Comparison of ENCODE assay signal across 8 cellular contexts in the genomic region with DNA sequence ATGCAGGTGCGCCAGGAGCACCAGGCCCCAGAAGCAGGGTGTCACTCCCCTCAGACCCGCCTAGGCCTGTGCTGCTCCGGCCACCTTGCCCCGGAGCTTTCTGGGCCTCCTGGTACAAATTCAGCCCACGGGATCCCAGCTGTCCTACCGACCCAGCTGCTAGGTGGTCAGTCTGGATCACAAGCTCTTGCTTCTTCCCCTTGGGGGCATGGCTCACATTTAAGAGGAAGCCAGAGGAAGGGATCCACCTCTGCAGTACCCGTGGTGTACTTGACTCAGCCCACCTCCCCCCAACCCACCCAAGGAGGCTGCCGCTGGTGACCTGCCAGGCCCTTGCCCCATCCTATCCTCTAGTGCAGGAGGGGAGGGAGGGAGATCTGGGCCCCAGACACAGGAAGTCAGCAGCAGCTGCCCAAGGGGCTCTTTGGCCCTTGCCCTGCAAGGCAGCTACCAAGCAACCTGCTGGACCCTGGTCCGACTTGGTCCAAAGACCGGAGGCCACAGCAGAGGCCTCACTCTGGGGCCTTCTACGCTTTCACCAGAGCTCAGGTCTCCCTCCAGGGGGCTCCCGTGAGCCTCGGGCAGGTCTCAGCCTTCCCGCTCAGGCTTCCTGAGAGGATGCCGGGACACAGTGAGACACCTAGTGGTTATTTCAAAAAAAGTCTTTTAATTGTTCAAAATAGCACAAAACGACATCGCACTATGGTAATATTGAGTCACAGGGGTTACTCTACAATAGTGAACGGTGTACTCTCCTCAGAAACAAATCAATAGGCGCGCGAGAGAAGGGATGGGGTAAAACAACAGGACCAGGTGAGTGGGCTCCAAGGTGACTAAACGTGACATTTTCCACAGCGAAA. TPM values are rescaled to one million over a fixed set of nuclear protein-coding genes. Genes with fewer than 3 reads are reported as not detected.
A peak's percentile ranks its signal among the peaks of the same experiment; 100 is the strongest.
DNase-seq lines count a peak whose midpoint lies in the region; ATAC-seq, FAIRE-seq and TF ChIP-seq lines count a peak whose summit lies in the region.

No MANE protein-coding gene starts in this region.

- H3K4me1 ChIP-seq in fibroblast of lung (ENCODE audit: control insufficient read depth, extremely low read depth, insufficient read depth, low read length) (no peaks in the 10 kb centered on the region), upper lobe of left lung (peaks cover 10 to 52% (median 12%) of the 10 kb centered on the region in 4 donors)

- H3K4me3 ChIP-seq in LNCaP clone FGC (ENCODE audit: low read depth, low read length) (no peak overlapping the region), fibroblast of lung (replicated peaks in 1 of 4; ENCODE audit: control extremely low read depth in 1 of 4, insufficient read depth in 1 of 4, low read depth in 3 of 4, low read length in 4 of 4) (no peak overlapping the region), upper lobe of left lung (no peak overlapping the region)

- H3K27me3 ChIP-seq in fibroblast of lung (ENCODE audit: control insufficient read depth, insufficient read depth, low read length) (no peaks in the 10 kb centered on the region), upper lobe of left lung (no peaks in the 10 kb centered on the region)

- TF ChIP-seq POLR2A in upper lobe of left lung (IDR thresholded peaks at IDR 0.05), result no peak

- peaks cover 14% of the 10 kb centered on the region for H3K36me3 ChIP-seq in fibroblast of lung (ENCODE audit: control insufficient read depth, insufficient read depth, low read length)
- peaks cover 0 to 41% (median 26%) of the 10 kb centered on the region in 4 donors for H3K36me3 ChIP-seq in upper lobe of left lung

- no peaks in the 10 kb centered on the region for H3K9me3 Mint-ChIP-seq in activated T-helper 17 cell treated with anti-CD3 and anti-CD28 coated beads, Interleukin-2, amount 50 U/mL, for 72 hours
- peaks cover 2% of the 10 kb centered on the region for H3K9me3 Mint-ChIP-seq in neural crest cell

- H3K9ac ChIP-seq in fibroblast of lung (ENCODE audit: insufficient read depth, low read length), result no peak overlapping the region

- no peaks in the 10 kb centered on the region for H4K20me1 ChIP-seq in fibroblast of lung (ENCODE audit: control insufficient read depth, extremely low read depth, insufficient read depth, low read length)

- ATAC-seq in GM21737 (IDR thresholded peaks at IDR 0.05; ENCODE audit: unreplicated experiment), result peak; percentile 61
- peak; percentile 92 for ATAC-seq in activated T-helper 17 cell treated with anti-CD3 and anti-CD28 coated beads, Interleukin-2, amount 50 U/mL, for 72 hours (replicated peaks)
- ATAC-seq in upper lobe of left lung (ENCODE audit: low FRiP score in 2 of 2), result peak; percentile 82 to 89

- no peak for TF ChIP-seq EP300 in upper lobe of left lung (IDR thresholded peaks at IDR 0.05)

- H3K4me3 Mint-ChIP-seq in activated T-helper 17 cell treated with anti-CD3 and anti-CD28 coated beads, Interleukin-2, amount 50 U/mL, for 72 hours, result peak overlapping the region; percentile 55
- H3K4me3 Mint-ChIP-seq in neural crest cell, result peak overlapping the region; percentile 72

- H3K4me2 ChIP-seq in fibroblast of lung (ENCODE audit: extremely low read depth, insufficient read depth, low read length), result no peak overlapping the region

- DNase-seq in D341Med (ENCODE audit: low spot score) (peak; percentile 82), LNCaP clone FGC (ENCODE audit: low read depth) (no peak), RCC 7860 (ENCODE audit: low spot score) (peak; percentile 68), fibroblast of lung (ENCODE audit: low read depth in 2 of 2) (peak; percentile 62 to 80), neural crest cell (ENCODE audit: low read depth, low spot score) (peak; percentile 71), upper lobe of left lung (peak in 1 of 2 donors; percentile 79)

- FAIRE-seq in RCC 7860 (lab: Jason Lieb, UNC), result peak; percentile 88

- H3K4me1 Mint-ChIP-seq in activated T-helper 17 cell treated with anti-CD3 and anti-CD28 coated beads, Interleukin-2, amount 50 U/mL, for 72 hours, result peaks cover 6% of the 10 kb centered on the region
- peaks cover 24% of the 10 kb centered on the region for H3K4me1 Mint-ChIP-seq in neural crest cell

- TF ChIP-seq CTCF in LNCaP clone FGC (IDR thresholded peaks at IDR 0.05; ENCODE audit: control insufficient read depth, extremely low read depth, insufficient read depth), result peak; percentile 71
- peak; percentile 63 to 84 for TF ChIP-seq CTCF in fibroblast of lung (conservative IDR thresholded peaks at IDR 0.05 in 1 of 2, IDR thresholded peaks at IDR 0.05 in 1 of 2; ENCODE audit: low read depth in 1 of 2, low read length in 2 of 2)
- peak; percentile 83 for TF ChIP-seq CTCF in neural crest cell (conservative IDR thresholded peaks at IDR 0.05)
- peak; percentile 65 to 85 (median 74) for TF ChIP-seq CTCF in upper lobe of left lung (IDR thresholded peaks at IDR 0.05)

- WGBS in upper lobe of left lung, 2 donors, result 47 to 50% methylated on average over 8 to 18 of the region's 23 CpGs

- H3K27me3 Mint-ChIP-seq in activated T-helper 17 cell treated with anti-CD3 and anti-CD28 coated beads, Interleukin-2, amount 50 U/mL, for 72 hours, result no peaks in the 10 kb centered on the region
- peaks cover 7% of the 10 kb centered on the region for H3K27me3 Mint-ChIP-seq in neural crest cell (ENCODE audit: low read depth)

- no peaks in the 10 kb centered on the region for H3K79me2 ChIP-seq in fibroblast of lung (ENCODE audit: control insufficient read depth, insufficient read depth, low read length)

- peak overlapping the region; percentile 91 for H3K27ac Mint-ChIP-seq in activated T-helper 17 cell treated with anti-CD3 and anti-CD28 coated beads, Interleukin-2, amount 50 U/mL, for 72 hours
- peak overlapping the region; percentile 83 for H3K27ac Mint-ChIP-seq in neural crest cell (ENCODE audit: unreplicated experiment)

- H3K9me3 ChIP-seq in fibroblast of lung (ENCODE audit: control insufficient read depth, insufficient read depth, low read depth, low read length) (no peaks in the 10 kb centered on the region), upper lobe of left lung (no peaks in the 10 kb centered on the region)

- H3K36me3 Mint-ChIP-seq in activated T-helper 17 cell treated with anti-CD3 and anti-CD28 coated beads, Interleukin-2, amount 50 U/mL, for 72 hours (ENCODE audit: low read depth), result peaks cover 44% of the 10 kb centered on the region
- H3K36me3 Mint-ChIP-seq in neural crest cell (ENCODE audit: low read depth), result peaks cover 26% of the 10 kb centered on the region

- H3K27ac ChIP-seq in fibroblast of lung (ENCODE audit: insufficient read depth, low read length) (no peak overlapping the region), upper lobe of left lung (peak overlapping the region; percentile 30 to 78 (median 58))

- no peak overlapping the region for H2AFZ ChIP-seq in fibroblast of lung (ENCODE audit: low read length)

RNA-seq across cellular contexts. Expression of a gene that starts 2.7 kb away (rescaled TPM):
- total RNA-seq in activated T-helper 17 cell treated with anti-CD3 and anti-CD28 coated beads, Interleukin-2, amount 50 U/mL, for 72 hours, result 1 to 10 TPM; 4.7 to 4.9 TPM
- total RNA-seq in fibroblast of lung (5.4 and 8.8 TPM in 2 replicates), neural crest cell (11.4 and 11.8 TPM in 2 replicates), upper lobe of left lung (10 to 100 TPM; 32.8 to 81.7 (median 54.5) TPM)
- polyA plus RNA-seq in fibroblast of lung, result 0.90 and 0.92 TPM in 2 replicates
- polyA plus RNA-seq in fibroblast of lung (2012), result 0.69 and 1.1 TPM in 2 replicates
- not detected in 2 replicates for polyA minus RNA-seq in fibroblast of lung (ENCODE audit: low replicate concordance)

RNA-seq across cellular contexts. Expression of a gene that starts 12.3 kb away (rescaled TPM):
- total RNA-seq in activated T-helper 17 cell treated with anti-CD3 and anti-CD28 coated beads, Interleukin-2, amount 50 U/mL, for 72 hours, result 100 to 1,000 TPM in 1 of 2 donors, 10 to 100 TPM in 1; 74.7 to 146 TPM
- total RNA-seq in fibroblast of lung (31.6 and 37.0 TPM in 2 replicates), neural crest cell (116 and 124 TPM in 2 replicates), upper lobe of left lung (100 to 1,000 TPM in 2 of 6 donors, 10 to 100 TPM in 4; 30.7 to 116 (median 76.2) TPM)
- polyA plus RNA-seq in fibroblast of lung, result 66.2 and 115 TPM in 2 replicates
- polyA plus RNA-seq in fibroblast of lung (2012), result 91.6 and 161 TPM in 2 replicates
- polyA minus RNA-seq in fibroblast of lung (ENCODE audit: low replicate concordance), result 84.9 and 137 TPM in 2 replicates

RNA-seq across cellular contexts. Expression of a gene that starts 21.1 kb away (rescaled TPM):
- 100 to 1,000 TPM; 105 to 147 TPM for total RNA-seq in activated T-helper 17 cell treated with anti-CD3 and anti-CD28 coated beads, Interleukin-2, amount 50 U/mL, for 72 hours
- total RNA-seq in fibroblast of lung (1.3 and 1.5 TPM in 2 replicates), neural crest cell (10.2 and 10.7 TPM in 2 replicates), upper lobe of left lung (100 to 1,000 TPM in 2 of 6 donors, 10 to 100 TPM in 4; 33.4 to 353 (median 82.6) TPM)
- 0.12 and 0.51 TPM in 2 replicates for polyA plus RNA-seq in fibroblast of lung
- 0.43 and 0.71 TPM in 2 replicates for polyA plus RNA-seq in fibroblast of lung (2012)
- 1.5 and 12.4 TPM in 2 replicates for polyA minus RNA-seq in fibroblast of lung (ENCODE audit: low replicate concordance)

RNA-seq across cellular contexts. Expression of a gene that starts 24.5 kb away (rescaled TPM):
- total RNA-seq in activated T-helper 17 cell treated with anti-CD3 and anti-CD28 coated beads, Interleukin-2, amount 50 U/mL, for 72 hours, result 100 to 1,000 TPM in 1 of 2 donors, 10 to 100 TPM in 1; 85.5 to 134 TPM
- total RNA-seq in fibroblast of lung (7.4 and 10.2 TPM in 2 replicates), neural crest cell (168 and 173 TPM in 2 replicates), upper lobe of left lung (10 to 100 TPM; 40.8 to 78.9 (median 52.2) TPM)
- polyA plus RNA-seq in fibroblast of lung, result 3.0 and 6.7 TPM in 2 replicates
- polyA plus RNA-seq in fibroblast of lung (2012), result 19.1 and 29.3 TPM in 2 replicates
- polyA minus RNA-seq in fibroblast of lung (ENCODE audit: low replicate concordance), result 142 and 144 TPM in 2 replicates

RNA-seq across cellular contexts. Expression of a gene that starts 25.4 kb away (rescaled TPM):
- total RNA-seq in activated T-helper 17 cell treated with anti-CD3 and anti-CD28 coated beads, Interleukin-2, amount 50 U/mL, for 72 hours, result 1 to 10 TPM; 7.1 to 7.8 TPM
- total RNA-seq in fibroblast of lung (6.4 and 8.3 TPM in 2 replicates), neural crest cell (8.0 and 14.0 TPM in 2 replicates), upper lobe of left lung (10 to 100 TPM in 2 of 6 donors, 1 to 10 TPM in 4; 2.1 to 17.7 (median 5.0) TPM)
- polyA plus RNA-seq in fibroblast of lung, result 4.6 and 4.7 TPM in 2 replicates
- 4.9 and 5.9 TPM in 2 replicates for polyA plus RNA-seq in fibroblast of lung (2012)
- 7.4 and 8.6 TPM in 2 replicates for polyA minus RNA-seq in fibroblast of lung (ENCODE audit: low replicate concordance)
